25 cellular contexts compared by ENCODE assay signal in genomic region chr22:36294801-36295200, GRCh38. TPM values are rescaled to one million over a fixed set of nuclear protein-coding genes. Genes with fewer than 3 reads are reported as not detected.
DNase-seq lines count a peak whose midpoint lies in the region; ATAC-seq and TF ChIP-seq lines count a peak whose summit lies in the region.
"Had no signal": no experiment of that assay in that cellular context is flagged by ENCODE, and none has a peak within 500 bp of the region (broad histone marks: within the 10 kb centered on the region; RNA-seq: fewer than 3 reads in every experiment).

No MANE protein-coding gene starts in this region.

- no peaks in the 10 kb centered on the region for H3K9me3 Mint-ChIP-seq in activated T-cell treated with anti-CD3 and anti-CD28 coated beads, Interleukin-2, amount 50 U/mL, for 24 hours
- no peaks in the 10 kb centered on the region for H3K9me3 Mint-ChIP-seq in activated T-cell treated with anti-CD3 and anti-CD28 coated beads, Interleukin-2, amount 50 U/mL, for 4 hours
- H3K9me3 Mint-ChIP-seq in CD4-positive, alpha-beta T cell = no peaks in the 10 kb centered on the region
- no peaks in the 10 kb centered on the region for H3K9me3 Mint-ChIP-seq in endothelial cell (ENCODE audit: unreplicated experiment)
- H3K9me3 Mint-ChIP-seq: CD8-positive, alpha-beta T cell had no signal

- intact Hi-C loops in CD4-positive, alpha-beta T cell (cut with DNase I, micrococcal nuclease) = no loop called here
- intact Hi-C loops in posterior vena cava (cut with DNase I) = no loop called here

- H3K27me3 Mint-ChIP-seq in activated T-cell treated with anti-CD3 and anti-CD28 coated beads, Interleukin-2, amount 50 U/mL, for 24 hours = no peaks in the 10 kb centered on the region
- H3K27me3 Mint-ChIP-seq in activated T-cell treated with anti-CD3 and anti-CD28 coated beads, Interleukin-2, amount 50 U/mL, for 4 hours (ENCODE audit: low read depth) = no peaks in the 10 kb centered on the region
- no peaks in the 10 kb centered on the region for H3K27me3 Mint-ChIP-seq in CD4-positive, alpha-beta T cell
- H3K27me3 Mint-ChIP-seq in endothelial cell (ENCODE audit: unreplicated experiment) = peaks cover 17% of the 10 kb centered on the region
- H3K27me3 Mint-ChIP-seq: activated CD4-positive, alpha-beta T cell treated with anti-CD3 and anti-CD28 coated beads for 36 hours; naive thymus-derived CD4-positive, alpha-beta T cell had no signal

- H3K9me3 ChIP-seq in CD4-positive, alpha-beta T cell (ENCODE audit: control insufficient read depth, low read length) = no peaks in the 10 kb centered on the region
- H3K9me3 ChIP-seq: left lung, SJSA1, suprapubic skin had no signal

- H3K4me3 Mint-ChIP-seq in activated T-cell treated with anti-CD3 and anti-CD28 coated beads, Interleukin-2, amount 50 U/mL, for 24 hours = no peak overlapping the region
- no peak overlapping the region for H3K4me3 Mint-ChIP-seq in activated T-cell treated with anti-CD3 and anti-CD28 coated beads, Interleukin-2, amount 50 U/mL, for 4 hours
- no peak overlapping the region for H3K4me3 Mint-ChIP-seq in CD4-positive, alpha-beta T cell
- H3K4me3 Mint-ChIP-seq in endothelial cell (ENCODE audit: unreplicated experiment) = peak overlapping the region; percentile 69
- H3K4me3 Mint-ChIP-seq: activated CD4-positive, alpha-beta T cell treated with anti-CD3 and anti-CD28 coated beads for 36 hours; CD8-positive, alpha-beta T cell had no signal

- peaks cover 33% of the 10 kb centered on the region for H3K4me1 Mint-ChIP-seq in activated T-cell treated with anti-CD3 and anti-CD28 coated beads, Interleukin-2, amount 50 U/mL, for 24 hours (ENCODE audit: low read depth)
- peaks cover 24% of the 10 kb centered on the region for H3K4me1 Mint-ChIP-seq in activated T-cell treated with anti-CD3 and anti-CD28 coated beads, Interleukin-2, amount 50 U/mL, for 4 hours (ENCODE audit: low read depth)
- H3K4me1 Mint-ChIP-seq in CD4-positive, alpha-beta T cell (ENCODE audit: low read depth) = peaks cover 24% of the 10 kb centered on the region
- H3K4me1 Mint-ChIP-seq in endothelial cell (ENCODE audit: unreplicated experiment) = peaks cover 2% of the 10 kb centered on the region

- no peak for DNase-seq in activated T-cell treated with anti-CD3 and anti-CD28 coated beads, Interleukin-2, amount 50 U/mL, for 24 hours
- no peak for DNase-seq in activated T-cell treated with anti-CD3 and anti-CD28 coated beads, Interleukin-2, amount 50 U/mL, for 4 hours
- DNase-seq in CD4-positive, alpha-beta T cell = no peak
- no peak for DNase-seq in endothelial cell (ENCODE audit: low spot score)
- peak; percentile 76 for DNase-seq in posterior vena cava (ENCODE audit: low spot score)
- DNase-seq in mucosa of gallbladder (ENCODE audit: low spot score) = no peak
- no peak for DNase-seq in foreskin fibroblast
- no peak for DNase-seq in activated gamma-delta T cell (lab: John Stamatoyannopoulos, UW)
- DNase-seq: activated CD4-positive, alpha-beta T cell treated with anti-CD3 and anti-CD28 coated beads for 36 hours; AML-193; amygdala; CD8-positive, alpha-beta T cell; glutamatergic neuron; MV-4-11; NCI-H1436; NCI-H345; NCI-H774; nucleus accumbens; stimulated activated naive CD4-positive, alpha-beta T cell; T1000 had no signal

- no peak for ATAC-seq in activated T-cell treated with anti-CD3 and anti-CD28 coated beads, Interleukin-2, amount 50 U/mL, for 4 hours
- ATAC-seq in CD4-positive, alpha-beta T cell (ENCODE audit: poor library complexity) = no peak
- ATAC-seq: activated CD4-positive, alpha-beta T cell treated with anti-CD3 and anti-CD28 coated beads for 36 hours; CD8-positive, alpha-beta T cell; left lung; naive thymus-derived CD4-positive, alpha-beta T cell had no signal

- H3K27ac ChIP-seq in CD4-positive, alpha-beta T cell (ENCODE audit: low read depth, low read length) = no peak overlapping the region
- H3K27ac ChIP-seq: left lung, SJSA1, suprapubic skin, VCaP had no signal

- POLR2A ChIA-PET in CD4-positive, alpha-beta T cell (lab: Charles Lee) = no interaction called here

- no peak overlapping the region for H3K4me3 ChIP-seq in foreskin fibroblast (ENCODE audit: low read depth in 1 of 2, low read length in 2 of 2)
- H3K4me3 ChIP-seq: left lung, SJSA1, suprapubic skin had no signal

- peak overlapping the region; percentile 75 for H3K27ac Mint-ChIP-seq in activated T-cell treated with anti-CD3 and anti-CD28 coated beads, Interleukin-2, amount 50 U/mL, for 24 hours
- H3K27ac Mint-ChIP-seq in CD4-positive, alpha-beta T cell = peak overlapping the region; percentile 74
- peak overlapping the region; percentile 61 for H3K27ac Mint-ChIP-seq in endothelial cell (ENCODE audit: unreplicated experiment)
- H3K27ac Mint-ChIP-seq: activated CD4-positive, alpha-beta T cell treated with anti-CD3 and anti-CD28 coated beads for 36 hours; CD8-positive, alpha-beta T cell had no signal

- CTCF ChIA-PET in CD4-positive, alpha-beta T cell (lab: Charles Lee) = interaction anchor here (1.9 kb wide), 1 partner anchor 9 kb away, joined by 7 read pairs; no protein-coding TSS in a partner anchor

- H3K36me3 Mint-ChIP-seq in activated T-cell treated with anti-CD3 and anti-CD28 coated beads, Interleukin-2, amount 50 U/mL, for 24 hours (ENCODE audit: low read depth) = peaks cover 96% of the 10 kb centered on the region
- peaks cover 52% of the 10 kb centered on the region for H3K36me3 Mint-ChIP-seq in activated T-cell treated with anti-CD3 and anti-CD28 coated beads, Interleukin-2, amount 50 U/mL, for 4 hours (ENCODE audit: insufficient read depth)
- peaks cover 96% of the 10 kb centered on the region for H3K36me3 Mint-ChIP-seq in CD4-positive, alpha-beta T cell (ENCODE audit: low read depth)
- H3K36me3 Mint-ChIP-seq in endothelial cell (ENCODE audit: low read depth, unreplicated experiment) = peaks cover 57% of the 10 kb centered on the region

- no peak for TF ChIP-seq CTCF in CD4-positive, alpha-beta T cell (IDR thresholded peaks at IDR 0.05)
- no peak for TF ChIP-seq CTCF in endothelial cell (IDR thresholded peaks at IDR 0.05; ENCODE audit: unreplicated experiment)
- TF ChIP-seq CTCF in foreskin fibroblast (IDR thresholded peaks at IDR 0.05; ENCODE audit: low read depth, low read length) = no peak

- no peaks in the 10 kb centered on the region for H3K27me3 ChIP-seq in CD4-positive, alpha-beta T cell (ENCODE audit: control insufficient read depth, insufficient read depth, low read length)
- H3K27me3 ChIP-seq: left lung, SJSA1, suprapubic skin had no signal

RNA-seq across cellular contexts. Expression of gene APOL1, which starts 41.9 kb away (rescaled TPM):
- total RNA-seq in activated T-cell treated with anti-CD3 and anti-CD28 coated beads, Interleukin-2, amount 50 U/mL, for 4 hours = 10 to 100 TPM; 39.8 to 53.1 (median 42.0) TPM
- 1 to 10 TPM; 6.4 to 7.3 TPM for total RNA-seq in CD4-positive, alpha-beta T cell
- total RNA-seq in endothelial cell (ENCODE audit: unreplicated experiment) = 2.5 TPM
- total RNA-seq in posterior vena cava = 10 to 100 TPM; 39.9 to 69.3 TPM
- total RNA-seq in mucosa of gallbladder = 145 TPM

RNA-seq across cellular contexts. Expression of gene APOL2, which starts 55.5 kb away (rescaled TPM):
- 100 to 1,000 TPM in 2 of 3 donors, 10 to 100 TPM in 1; 99.6 to 117 (median 106) TPM for total RNA-seq in activated T-cell treated with anti-CD3 and anti-CD28 coated beads, Interleukin-2, amount 50 U/mL, for 4 hours
- 10 to 100 TPM; 17.8 to 21.8 TPM for total RNA-seq in CD4-positive, alpha-beta T cell
- 55.3 TPM for total RNA-seq in endothelial cell (ENCODE audit: unreplicated experiment)
- 10 to 100 TPM; 50.5 to 54.4 TPM for total RNA-seq in posterior vena cava
- 58.2 TPM for total RNA-seq in mucosa of gallbladder

Comparison
In these comparisons a context has a peak if more than half of its experiments do, and no peak if none do; other contexts are left out.
1. RNA of gene APOL1, which starts 41.9 kb away (total RNA-seq): 145 TPM in mucosa of gallbladder (single experiment), 39.9 to 69.3 TPM in posterior vena cava and 39.8 to 53.1 TPM in activated T-cell treated with anti-CD3 and anti-CD28 coated beads, Interleukin-2, amount 50 U/mL, for 4 hours; 6.4 to 7.3 TPM in CD4-positive, alpha-beta T cell and 2.5 TPM in endothelial cell (single experiment); every median in the first group is over 4 times any median in the second.
2. Peak in every context shown above with its lines, with median percentiles within 50 percentile points of each other: H3K27ac Mint-ChIP-seq.